1 cellular context compared by ENCODE assay signal in genomic region chr11:77068461-77069335, GRCh38.
TF ChIP-seq lines count a peak whose summit lies in the region.

No MANE protein-coding gene starts in this region.

TF ChIP-seq in IMR-90, 13 proteins besides CTCF, POLR2A, EP300 and RAD21:
- TF ChIP-seq RFX5 (IDR thresholded peaks at IDR 0.05; ENCODE audit: low read depth, low read length) (no peak), MAFK (IDR thresholded peaks at IDR 0.05; ENCODE audit: low read depth, low read length) (no peak), NFE2L2 (IDR thresholded peaks at IDR 0.05; ENCODE audit: low read depth, low read length) (no peak), FOS (IDR thresholded peaks at IDR 0.05; ENCODE audit: low read depth, low read length) (no peak), SMC3 (IDR thresholded peaks at IDR 0.05; ENCODE audit: low read depth, low read length) (no peak), MXI1 (IDR thresholded peaks at IDR 0.05; ENCODE audit: borderline replicate concordance, low read depth, low read length) (no peak), ELK1 (IDR thresholded peaks at IDR 0.05; ENCODE audit: borderline replicate concordance, low read depth, low read length) (no peak), RCOR1 (IDR thresholded peaks at IDR 0.05; ENCODE audit: insufficient replicate concordance, low read length) (no peak), CHD1 (IDR thresholded peaks at IDR 0.05; ENCODE audit: low read depth, low read length) (no peak), CEBPB (IDR thresholded peaks at IDR 0.05; ENCODE audit: low read depth, low read length) (no peak), BHLHE40 (IDR thresholded peaks at IDR 0.05; ENCODE audit: low read depth, low read length) (no peak), USF2 (IDR thresholded peaks at IDR 0.05; ENCODE audit: low read depth, low read length) (no peak), MAZ (IDR thresholded peaks at IDR 0.05; ENCODE audit: borderline replicate concordance, low read depth, low read length) (no peak)
